ENCODE assay signal across 15 cellular contexts in the genomic region with DNA sequence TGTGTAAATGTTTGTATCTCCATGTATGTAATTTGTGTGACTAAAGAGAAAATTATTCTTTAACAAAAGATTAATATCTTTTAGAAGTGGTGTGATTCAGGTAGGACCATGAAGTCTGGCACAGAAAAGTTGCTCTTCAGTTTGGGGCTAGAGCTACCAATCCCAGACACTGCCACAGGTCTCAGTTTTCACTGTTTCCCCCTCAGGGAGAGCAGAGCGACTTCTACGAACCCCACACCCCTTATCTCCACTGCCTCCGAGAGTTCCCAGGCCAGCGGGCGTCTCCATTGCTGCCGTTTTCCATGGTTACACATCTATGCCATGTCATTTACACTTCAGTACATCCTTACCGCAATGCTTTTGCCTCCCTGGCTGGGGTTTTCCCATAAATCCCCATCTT.
DNase-seq lines count a peak whose midpoint lies in the region; ATAC-seq, FAIRE-seq and TF ChIP-seq lines count a peak whose summit lies in the region.
"Had no signal": no experiment of that assay in that cellular context is flagged by ENCODE, and none has a peak within 500 bp of the region (broad histone marks: within the 10 kb centered on the region; RNA-seq: fewer than 3 reads in every experiment).

No MANE protein-coding gene starts in this region.

- no peak overlapping the region for H3K18ac ChIP-seq in H9 (ENCODE audit: insufficient read length, low read depth, low read length)

- peaks cover 2 to 7% of the 10 kb centered on the region in 2 experiments; a peak in 4 of 5 replicates for H3K9me3 Mint-ChIP-seq in H9

- no peak overlapping the region for H3K4ac ChIP-seq in H9 (ENCODE audit: low read depth, low read length)

- H3K27me3 Mint-ChIP-seq in H9 (ENCODE audit: low read depth): peaks cover 69% of the 10 kb centered on the region

- TF ChIP-seq CTCF in A549 (IDR thresholded peaks at IDR 0.05) (no peak), H9 (conservative IDR thresholded peaks at IDR 0.05) (no peak), K562 (IDR thresholded peaks at IDR 0.05 in 2 of 3, conservative IDR thresholded peaks at IDR 0.05 in 1 of 3; ENCODE audit: insufficient read depth in 2 of 3, low read depth in 1 of 3, low read length in 3 of 3) (no peak), dorsolateral prefrontal cortex (IDR thresholded peaks at IDR 0.05 in 54 of 56, conservative IDR thresholded peaks at IDR 0.05 in 2 of 56; ENCODE audit: low read depth in 1 of 56, partially characterized antibody in 56 of 56) (no peak)

- TF ChIP-seq RAD21 in A549 (conservative IDR thresholded peaks at IDR 0.05 in 1 of 2, IDR thresholded peaks at IDR 0.05 in 1 of 2) (no peak), K562 (CRISPR knock-in tag; conservative IDR thresholded peaks at IDR 0.05 in 1 of 2, IDR thresholded peaks at IDR 0.05 in 1 of 2) (no peak)

- no peak overlapping the region for H3T11ph ChIP-seq in H9 (ENCODE audit: low read length)

- CTCF ChIA-PET in A549 (lab: Yijun Ruan, JAX): interaction anchor here (0.7 kb wide), 1 partner anchor 73 kb away, joined by 3 read pairs; no protein-coding TSS in a partner anchor
- CTCF ChIA-PET in K562 (lab: Yijun Ruan, JAX; ENCODE audit: low intra/inter-chr PET ratio): no interaction called here

- H3K9me3 ChIP-seq in A549: peaks cover 3% of the 10 kb centered on the region; the same call in 1 of the 3 replicates
- no peaks in the 10 kb centered on the region for H3K9me3 ChIP-seq in H9 (ENCODE audit: control insufficient read depth, low read depth, low read length)
- no peaks in the 10 kb centered on the region for H3K9me3 ChIP-seq in K562 (replicated peaks; ENCODE audit: control insufficient read depth, insufficient read depth, low read depth, low read length)
- H3K9me3 ChIP-seq in right cardiac atrium (ENCODE audit: control insufficient read depth, low read length): no peaks in the 10 kb centered on the region
- H3K9me3 ChIP-seq: HAP-1 had no signal

- no peaks in the 10 kb centered on the region for H3K9me1 ChIP-seq in K562 (ENCODE audit: control insufficient read depth, insufficient read depth, low read length)

- H3K56ac ChIP-seq in H9 (ENCODE audit: insufficient read length, low read depth, low read length): no peak overlapping the region

- in situ Hi-C loops in K562 (cut with MboI): no loop called here

- no peak overlapping the region for H3K9ac ChIP-seq in H9 (ENCODE audit: extremely low read depth, insufficient read length, low read length)
- H3K9ac ChIP-seq in K562 (ENCODE audit: insufficient read depth in 1 of 2, low read depth in 2 of 2, low read length in 2 of 2): no peak overlapping the region

- peaks cover 0 to 7% (median 0%) of the 10 kb centered on the region in 3 experiments; a peak in 3 of 7 replicates for H3K36me3 Mint-ChIP-seq in H9 (ENCODE audit: insufficient read depth in 1 of 3, low read depth in 3 of 3)

- peaks cover 31% of the 10 kb centered on the region; the same call in 1 of the 2 replicates for H3K27me3 ChIP-seq in H9 (ENCODE audit: insufficient read depth, low read length)
- peaks cover 19 to 28% of the 10 kb centered on the region in 2 experiments; a peak in 4 of 5 replicates for H3K27me3 ChIP-seq in K562 (ENCODE audit: control insufficient read depth in 2 of 2, insufficient read depth in 2 of 2, low read length in 2 of 2)
- H3K27me3 ChIP-seq in right cardiac atrium (ENCODE audit: control insufficient read depth, insufficient read depth): peaks cover 5% of the 10 kb centered on the region
- peaks cover 0 to 53% (median 12%) of the 10 kb centered on the region in 45 donors for H3K27me3 ChIP-seq in dorsolateral prefrontal cortex

- H2AFZ ChIP-seq in H9 (ENCODE audit: low read length) (no peak overlapping the region), K562 (ENCODE audit: low read depth, low read length) (no peak overlapping the region)

- H2BK12ac ChIP-seq in H9 (ENCODE audit: insufficient read length, low read depth, low read length): no peak overlapping the region

- no peak overlapping the region for H3K4me2 ChIP-seq in A549
- peak overlapping the region; percentile 92 for H3K4me2 ChIP-seq in H9 (ENCODE audit: insufficient read depth, insufficient read length, low read length)
- no peak overlapping the region for H3K4me2 ChIP-seq in K562 (ENCODE audit: insufficient read depth, low read length)

- H4K8ac ChIP-seq in H9 (replicated peaks; ENCODE audit: insufficient read length, low read depth, low read length): no peak overlapping the region

- H3K27ac Mint-ChIP-seq in H9: no peak overlapping the region

- intact Hi-C loops in K562 (cut with micrococcal nuclease): no loop called here
- intact Hi-C loops in right cardiac atrium (cut with DNase I): no loop called here
- intact Hi-C loops in dorsolateral prefrontal cortex (cut with DNase I): no loop called here

- H2BK15ac ChIP-seq in H9 (ENCODE audit: low read depth, low read length): no peak overlapping the region

- H3K27ac ChIP-seq in A549 (no peak overlapping the region), H9 (ENCODE audit: insufficient read length, low read depth, low read length) (no peak overlapping the region), K562 (ENCODE audit: extremely low read depth, low read depth, low read length) (no peak overlapping the region), right cardiac atrium (ENCODE audit: low read length) (no peak overlapping the region), dorsolateral prefrontal cortex (peak overlapping the region in 2 of 59 donors; percentile 73 to 83)

- H3K14ac ChIP-seq in H9 (ENCODE audit: insufficient read depth, low read length): no peak overlapping the region; the same call in 1 of the 2 replicates

- DNase-seq in A549 (ENCODE audit: low read depth in 1 of 2, low spot score in 1 of 2) (no peak), H9 (no peak), K562 (ENCODE audit: extremely low read depth in 1 of 4, low spot score in 3 of 4) (no peak), iPS-NIHi7 (ENCODE audit: extremely low spot score) (peak; percentile 32), right cardiac atrium (no peak), dorsolateral prefrontal cortex (no peak)
- DNase-seq: 8988T, KG1, NCI-H1436 treated with DMSO at 0.1 percent for 48 hours, NCI-H2081, NCI-H748 treated with DMSO at 0.1 percent for 48 hours had no signal

- 44% methylated on average over 7 of the region's 7 CpGs for WGBS in A549 (ENCODE audit: missing lambda C conversion rate)
- no CpG with 5 or more reads among the region's 7 CpGs for WGBS in H9 (ENCODE audit: extremely low coverage, insufficient read length, low lambda C conversion rate)
- WGBS in K562 (ENCODE audit: insufficient coverage, low coverage, missing lambda C conversion rate): 0% methylated on average over 7 of the region's 7 CpGs
- WGBS in right cardiac atrium: 29% methylated on average over 7 of the region's 7 CpGs

- H3K79me1 ChIP-seq in H9 (ENCODE audit: insufficient read depth, low read depth, low read length, poor library complexity, severe bottlenecking): no peaks in the 10 kb centered on the region

- FAIRE-seq in A549 (lab: Jason Lieb, UNC): no peak
- FAIRE-seq in K562 (lab: Jason Lieb, UNC): no peak
- FAIRE-seq: GM12892 had no signal

- no TSS peak for BruUV-seq in K562 (replicated peaks; lab: Mats Ljungman, UMichigan)

- no peaks in the 10 kb centered on the region for H3K36me3 ChIP-seq in K562 (ENCODE audit: control insufficient read depth, insufficient read depth, low read length)
- H3K36me3 ChIP-seq: HAP-1 had no signal

- H3K79me2 ChIP-seq in H9 (ENCODE audit: insufficient read depth, low read length): no peaks in the 10 kb centered on the region
- H3K79me2 ChIP-seq in K562 (ENCODE audit: control insufficient read depth, insufficient read depth, low read length): no peaks in the 10 kb centered on the region

- no peaks in the 10 kb centered on the region for H3K4me1 ChIP-seq in A549
- H3K4me1 ChIP-seq in H9 (ENCODE audit: insufficient read depth, low read length): peaks cover under 1% of the 10 kb centered on the region; the same call in 1 of the 2 replicates
- H3K4me1 ChIP-seq in K562 (replicated peaks in 1 of 2; ENCODE audit: control insufficient read depth in 2 of 2, insufficient read depth in 2 of 2, low read length in 2 of 2): peaks cover 0 to 5% of the 10 kb centered on the region in 2 experiments; a peak in 1 of 5 replicates
- no peaks in the 10 kb centered on the region for H3K4me1 ChIP-seq in right cardiac atrium (ENCODE audit: control insufficient read depth, insufficient read depth, low read length)

- no peak for TF ChIP-seq EP300 in A549 (IDR thresholded peaks at IDR 0.05)
- TF ChIP-seq EP300 in K562 (IDR thresholded peaks at IDR 0.05; ENCODE audit: low read length): no peak

- H2BK120ac ChIP-seq in H9 (ENCODE audit: low read depth, low read length, poor library complexity, severe bottlenecking): no peak overlapping the region

- no peak overlapping the region for H3K4me3 ChIP-seq in A549
- no peak overlapping the region for H3K4me3 ChIP-seq in K562
- no peak overlapping the region for H3K4me3 ChIP-seq in right cardiac atrium (ENCODE audit: low read length)
- H3K4me3 ChIP-seq in dorsolateral prefrontal cortex: peak overlapping the region in 9 of 59 donors; percentile 50 to 80 (median 67)
- H3K4me3 ChIP-seq: HAP-1 had no signal

- H3K23ac ChIP-seq in H9 (ENCODE audit: insufficient read length, low read depth, low read length): no peak overlapping the region

- H4K91ac ChIP-seq in H9 (ENCODE audit: insufficient read length, low read depth, low read length): no peak overlapping the region

- H4K20me1 ChIP-seq in H9 (ENCODE audit: control insufficient read depth, insufficient read depth, insufficient read length) (no peaks in the 10 kb centered on the region), K562 (replicated peaks; ENCODE audit: control insufficient read depth, insufficient read depth, low read length) (no peaks in the 10 kb centered on the region)

- POLR2A ChIA-PET in A549 (lab: Yijun Ruan, JAX) (no interaction called here), K562 (lab: Yijun Ruan, JAX) (interaction anchor here (0.6 kb wide), 1 partner anchor 186 kb away, joined by 3 read pairs; no protein-coding TSS in a partner anchor)

- TF ChIP-seq POLR2A in A549 (IDR thresholded peaks at IDR 0.05; ENCODE audit: low read length) (no peak), K562 (conservative IDR thresholded peaks at IDR 0.05) (no peak)

- H2BK20ac ChIP-seq in H9 (ENCODE audit: low read depth, low read length, poor library complexity, severe bottlenecking): no peak overlapping the region

- H2AK5ac ChIP-seq in H9 (ENCODE audit: insufficient read length, low read length): no peak overlapping the region

- H4K5ac ChIP-seq in H9 (ENCODE audit: insufficient read length, low read depth, low read length): no peak overlapping the region

- ATAC-seq in A549 (peak; percentile 37 to 53; a peak in 4 of 6 replicates), K562 (peak; percentile 32; the same call in 2 of the 3 replicates), right cardiac atrium (no peak), HG03095 (IDR thresholded peaks at IDR 0.05; ENCODE audit: unreplicated experiment) (no peak), HG03354 (IDR thresholded peaks at IDR 0.05; ENCODE audit: poor library complexity, severe bottlenecking, unreplicated experiment) (no peak)

- H2BK5ac ChIP-seq in H9 (ENCODE audit: insufficient read length, low read length): no peak overlapping the region

- peaks cover 16 to 18% of the 10 kb centered on the region in 2 experiments for H3K4me1 Mint-ChIP-seq in H9

- H3K4me3 Mint-ChIP-seq in H9: 0 out of 5 replicates have a peak overlapping the region, but pooled peaks of 1 of the 2 experiments have one; percentile 2

- H3K23me2 ChIP-seq in H9 (ENCODE audit: insufficient read length, low read depth, low read length, poor library complexity, severe bottlenecking): peaks cover 6% of the 10 kb centered on the region

Comparison
In these comparisons a context has a peak if more than half of its experiments do, and no peak if none do; other contexts are left out.
1. ATAC-seq: peak in A549 (2 of 2) and K562 (single experiment); none in right cardiac atrium (0 of 2), HG03095 (single experiment) and HG03354 (single experiment).